1 cellular context compared by ENCODE assay signal in the genomic region with DNA sequence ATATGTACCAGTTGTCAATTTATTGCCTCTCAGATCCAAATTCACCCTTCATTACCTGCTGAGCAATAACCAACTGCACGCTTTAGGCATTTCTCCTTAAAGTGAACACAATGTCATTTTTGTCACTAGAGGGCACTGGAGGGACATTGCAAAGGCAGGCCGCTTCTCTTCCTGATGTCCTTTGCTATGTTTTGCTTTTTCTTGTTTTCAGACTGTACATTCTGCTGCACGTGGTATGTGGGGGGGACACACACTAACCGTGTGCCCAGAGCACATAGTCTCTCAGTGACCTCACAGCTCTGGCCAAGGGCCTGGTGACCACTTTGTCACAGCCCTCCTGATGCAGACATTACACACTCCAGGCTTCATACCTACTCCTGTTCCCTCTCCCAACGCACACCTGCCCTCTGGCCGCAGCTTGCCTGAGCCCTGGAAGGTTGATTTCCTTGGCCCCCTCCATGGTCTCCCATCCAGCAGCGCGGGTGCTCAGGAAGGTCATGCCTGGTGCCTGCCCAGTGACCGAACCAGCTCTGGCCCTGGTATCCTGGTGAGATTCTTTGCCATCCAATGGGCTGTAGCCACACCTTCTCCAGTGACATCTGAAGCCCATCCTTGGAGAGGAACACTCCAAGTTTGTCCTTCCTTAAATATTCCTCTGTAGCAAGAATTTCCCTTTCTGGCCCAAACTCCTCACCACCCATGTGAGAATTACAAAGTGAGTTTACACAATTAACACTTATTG.
TF ChIP-seq lines count a peak whose summit lies in the region.

No MANE protein-coding gene starts in this region.

TF ChIP-seq in HepG2, 621 proteins besides CTCF, POLR2A, EP300 and RAD21 (continued from another document and continues in another):
- peak; percentile 45 for TF ChIP-seq SAP130 (CRISPR knock-in tag; IDR thresholded peaks at IDR 0.05; ENCODE audit: low read depth)
- TF ChIP-seq, protein P1, sequence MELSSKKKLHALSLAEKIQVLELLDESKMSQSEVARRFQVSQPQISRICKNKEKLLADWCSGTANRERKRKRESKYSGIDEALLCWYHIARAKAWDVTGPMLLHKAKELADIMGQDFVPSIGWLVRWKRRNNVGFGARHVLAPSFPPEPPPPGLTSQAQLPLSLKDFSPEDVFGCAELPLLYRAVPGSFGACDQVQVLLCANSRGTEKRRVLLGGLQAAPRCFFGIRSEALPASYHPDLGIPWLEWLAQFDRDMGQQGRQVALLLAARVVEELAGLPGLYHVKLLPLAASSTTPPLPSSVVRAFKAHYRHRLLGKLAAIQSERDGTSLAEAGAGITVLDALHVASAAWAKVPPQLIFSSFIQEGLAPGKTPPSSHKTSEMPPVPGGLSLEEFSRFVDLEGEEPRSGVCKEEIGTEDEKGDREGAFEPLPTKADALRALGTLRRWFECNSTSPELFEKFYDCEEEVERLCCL (CRISPR knock-in tag; IDR thresholded peaks at IDR 0.05; ENCODE audit: borderline replicate concordance), result no peak
- no peak for TF ChIP-seq SOX13 (IDR thresholded peaks at IDR 0.05)
- TF ChIP-seq SOX13 (CRISPR knock-in tag; conservative IDR thresholded peaks at IDR 0.05 in 1 of 2, IDR thresholded peaks at IDR 0.05 in 1 of 2), result 0 out of 4 replicates have a peak, but pooled peaks of 1 of the 2 experiments have one; percentile 5
- no peak for TF ChIP-seq ZNF333 (CRISPR knock-in tag; IDR thresholded peaks at IDR 0.05; ENCODE audit: borderline replicate concordance)
- TF ChIP-seq, protein P2, sequence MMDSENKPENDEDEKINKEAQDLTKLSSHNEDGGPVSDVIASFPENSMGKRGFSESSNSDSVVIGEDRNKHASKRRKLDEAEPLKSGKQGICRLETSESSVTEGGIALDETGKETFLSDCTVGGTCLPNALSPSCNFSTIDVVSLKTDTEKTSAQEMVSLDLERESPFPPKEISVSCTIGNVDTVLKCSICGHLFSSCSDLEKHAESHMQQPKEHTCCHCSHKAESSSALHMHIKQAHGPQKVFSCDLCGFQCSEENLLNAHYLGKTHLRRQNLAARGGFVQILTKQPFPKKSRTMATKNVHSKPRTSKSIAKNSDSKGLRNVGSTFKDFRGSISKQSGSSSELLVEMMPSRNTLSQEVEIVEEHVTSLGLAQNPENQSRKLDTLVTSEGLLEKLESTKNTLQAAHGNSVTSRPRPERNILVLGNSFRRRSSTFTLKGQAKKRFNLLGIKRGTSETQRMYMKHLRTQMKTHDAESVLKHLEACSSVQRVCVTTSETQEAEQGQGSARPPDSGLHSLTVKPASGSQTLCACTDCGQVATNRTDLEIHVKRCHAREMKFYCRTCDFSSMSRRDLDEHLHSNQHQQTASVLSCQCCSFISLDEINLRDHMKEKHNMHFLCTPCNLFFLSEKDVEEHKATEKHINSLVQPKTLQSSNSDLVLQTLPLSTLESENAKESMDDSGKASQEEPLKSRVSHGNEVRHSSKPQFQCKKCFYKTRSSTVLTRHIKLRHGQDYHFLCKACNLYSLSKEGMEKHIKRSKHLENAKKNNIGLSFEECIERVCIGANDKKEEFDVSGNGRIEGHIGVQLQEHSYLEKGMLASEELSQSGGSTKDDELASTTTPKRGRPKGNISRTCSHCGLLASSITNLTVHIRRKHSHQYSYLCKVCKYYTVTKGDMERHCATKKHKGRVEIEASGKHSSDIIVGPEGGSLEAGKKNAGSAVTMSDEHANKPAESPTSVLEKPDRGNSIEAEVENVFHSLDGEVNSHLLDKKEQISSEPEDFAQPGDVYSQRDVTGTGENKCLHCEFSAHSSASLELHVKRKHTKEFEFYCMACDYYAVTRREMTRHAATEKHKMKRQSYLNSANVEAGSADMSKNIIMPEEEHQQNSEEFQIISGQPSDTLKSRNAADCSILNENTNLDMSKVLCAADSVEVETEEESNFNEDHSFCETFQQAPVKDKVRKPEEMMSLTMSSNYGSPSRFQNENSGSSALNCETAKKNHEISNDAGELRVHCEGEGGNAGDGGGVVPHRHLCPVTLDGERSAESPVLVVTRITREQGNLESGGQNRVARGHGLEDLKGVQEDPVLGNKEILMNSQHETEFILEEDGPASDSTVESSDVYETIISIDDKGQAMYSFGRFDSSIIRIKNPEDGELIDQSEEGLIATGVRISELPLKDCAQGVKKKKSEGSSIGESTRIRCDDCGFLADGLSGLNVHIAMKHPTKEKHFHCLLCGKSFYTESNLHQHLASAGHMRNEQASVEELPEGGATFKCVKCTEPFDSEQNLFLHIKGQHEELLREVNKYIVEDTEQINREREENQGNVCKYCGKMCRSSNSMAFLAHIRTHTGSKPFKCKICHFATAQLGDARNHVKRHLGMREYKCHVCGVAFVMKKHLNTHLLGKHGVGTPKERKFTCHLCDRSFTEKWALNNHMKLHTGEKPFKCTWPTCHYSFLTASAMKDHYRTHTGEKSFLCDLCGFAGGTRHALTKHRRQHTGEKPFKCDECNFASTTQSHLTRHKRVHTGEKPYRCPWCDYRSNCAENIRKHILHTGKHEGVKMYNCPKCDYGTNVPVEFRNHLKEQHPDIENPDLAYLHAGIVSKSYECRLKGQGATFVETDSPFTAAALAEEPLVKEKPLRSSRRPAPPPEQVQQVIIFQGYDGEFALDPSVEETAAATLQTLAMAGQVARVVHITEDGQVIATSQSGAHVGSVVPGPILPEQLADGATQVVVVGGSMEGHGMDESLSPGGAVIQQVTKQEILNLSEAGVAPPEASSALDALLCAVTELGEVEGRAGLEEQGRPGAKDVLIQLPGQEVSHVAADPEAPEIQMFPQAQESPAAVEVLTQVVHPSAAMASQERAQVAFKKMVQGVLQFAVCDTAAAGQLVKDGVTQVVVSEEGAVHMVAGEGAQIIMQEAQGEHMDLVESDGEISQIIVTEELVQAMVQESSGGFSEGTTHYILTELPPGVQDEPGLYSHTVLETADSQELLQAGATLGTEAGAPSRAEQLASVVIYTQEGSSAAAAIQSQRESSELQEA (CRISPR knock-in tag; IDR thresholded peaks at IDR 0.05; ENCODE audit: not compliant biosample characterization), result no peak
- TF ChIP-seq, protein P3, sequence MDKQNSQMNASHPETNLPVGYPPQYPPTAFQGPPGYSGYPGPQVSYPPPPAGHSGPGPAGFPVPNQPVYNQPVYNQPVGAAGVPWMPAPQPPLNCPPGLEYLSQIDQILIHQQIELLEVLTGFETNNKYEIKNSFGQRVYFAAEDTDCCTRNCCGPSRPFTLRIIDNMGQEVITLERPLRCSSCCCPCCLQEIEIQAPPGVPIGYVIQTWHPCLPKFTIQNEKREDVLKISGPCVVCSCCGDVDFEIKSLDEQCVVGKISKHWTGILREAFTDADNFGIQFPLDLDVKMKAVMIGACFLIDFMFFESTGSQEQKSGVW (CRISPR knock-in tag; IDR thresholded peaks at IDR 0.05; ENCODE audit: borderline replicate concordance), result no peak
- TF ChIP-seq SP140L (CRISPR knock-in tag; IDR thresholded peaks at IDR 0.05; ENCODE audit: borderline replicate concordance), result no peak
- TF ChIP-seq TCF7L2 (IDR thresholded peaks at IDR 0.05; ENCODE audit: low read depth, low read length), result no peak
- no peak for TF ChIP-seq MTA3 (CRISPR knock-in tag; IDR thresholded peaks at IDR 0.05)
- TF ChIP-seq TEAD3 (CRISPR knock-in tag; optimal IDR thresholded peaks at IDR 0.05; ENCODE audit: borderline replicate concordance), result peak; percentile 100
- TF ChIP-seq ZNF670 (CRISPR knock-in tag; IDR thresholded peaks at IDR 0.05; ENCODE audit: borderline replicate concordance), result no peak
- TF ChIP-seq ZNF891 (CRISPR knock-in tag; IDR thresholded peaks at IDR 0.05), result no peak
- no peak for TF ChIP-seq MXD4 (CRISPR knock-in tag; IDR thresholded peaks at IDR 0.05)
- TF ChIP-seq RFXANK (CRISPR knock-in tag; IDR thresholded peaks at IDR 0.05), result no peak
- peak; percentile 39; the same call in 1 of the 2 replicates for TF ChIP-seq ZFX (CRISPR knock-in tag; IDR thresholded peaks at IDR 0.05; ENCODE audit: low read depth)
- 0 out of 2 replicates have a peak, but pooled peaks have one; percentile 10 for TF ChIP-seq CBFB (CRISPR knock-in tag; IDR thresholded peaks at IDR 0.05)
- no peak for TF ChIP-seq HNRNPH1 (optimal IDR thresholded peaks at IDR 0.05; ENCODE audit: low read depth, low read length)
- no peak for TF ChIP-seq ZNF296 (CRISPR knock-in tag; conservative IDR thresholded peaks at IDR 0.05)
- TF ChIP-seq, protein P4, sequence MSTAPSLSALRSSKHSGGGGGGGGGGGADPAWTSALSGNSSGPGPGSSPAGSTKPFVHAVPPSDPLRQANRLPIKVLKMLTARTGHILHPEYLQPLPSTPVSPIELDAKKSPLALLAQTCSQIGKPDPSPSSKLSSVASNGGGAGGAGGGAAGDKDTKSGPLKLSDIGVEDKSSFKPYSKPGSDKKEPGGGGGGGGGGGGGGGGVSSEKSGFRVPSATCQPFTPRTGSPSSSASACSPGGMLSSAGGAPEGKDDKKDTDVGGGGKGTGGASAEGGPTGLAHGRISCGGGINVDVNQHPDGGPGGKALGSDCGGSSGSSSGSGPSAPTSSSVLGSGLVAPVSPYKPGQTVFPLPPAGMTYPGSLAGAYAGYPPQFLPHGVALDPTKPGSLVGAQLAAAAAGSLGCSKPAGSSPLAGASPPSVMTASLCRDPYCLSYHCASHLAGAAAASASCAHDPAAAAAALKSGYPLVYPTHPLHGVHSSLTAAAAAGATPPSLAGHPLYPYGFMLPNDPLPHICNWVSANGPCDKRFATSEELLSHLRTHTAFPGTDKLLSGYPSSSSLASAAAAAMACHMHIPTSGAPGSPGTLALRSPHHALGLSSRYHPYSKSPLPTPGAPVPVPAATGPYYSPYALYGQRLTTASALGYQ (CRISPR knock-in tag; IDR thresholded peaks at IDR 0.05), result no peak
- TF ChIP-seq, protein P5, sequence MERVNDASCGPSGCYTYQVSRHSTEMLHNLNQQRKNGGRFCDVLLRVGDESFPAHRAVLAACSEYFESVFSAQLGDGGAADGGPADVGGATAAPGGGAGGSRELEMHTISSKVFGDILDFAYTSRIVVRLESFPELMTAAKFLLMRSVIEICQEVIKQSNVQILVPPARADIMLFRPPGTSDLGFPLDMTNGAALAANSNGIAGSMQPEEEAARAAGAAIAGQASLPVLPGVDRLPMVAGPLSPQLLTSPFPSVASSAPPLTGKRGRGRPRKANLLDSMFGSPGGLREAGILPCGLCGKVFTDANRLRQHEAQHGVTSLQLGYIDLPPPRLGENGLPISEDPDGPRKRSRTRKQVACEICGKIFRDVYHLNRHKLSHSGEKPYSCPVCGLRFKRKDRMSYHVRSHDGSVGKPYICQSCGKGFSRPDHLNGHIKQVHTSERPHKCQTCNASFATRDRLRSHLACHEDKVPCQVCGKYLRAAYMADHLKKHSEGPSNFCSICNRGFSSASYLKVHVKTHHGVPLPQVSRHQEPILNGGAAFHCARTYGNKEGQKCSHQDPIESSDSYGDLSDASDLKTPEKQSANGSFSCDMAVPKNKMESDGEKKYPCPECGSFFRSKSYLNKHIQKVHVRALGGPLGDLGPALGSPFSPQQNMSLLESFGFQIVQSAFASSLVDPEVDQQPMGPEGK (CRISPR knock-in tag; IDR thresholded peaks at IDR 0.05), result peak; percentile 41; the same call in 1 of the 2 replicates
- TF ChIP-seq ZNF235 (CRISPR knock-in tag; IDR thresholded peaks at IDR 0.05; ENCODE audit: borderline replicate concordance), result no peak
- TF ChIP-seq MYC (CRISPR knock-in tag; IDR thresholded peaks at IDR 0.05; ENCODE audit: borderline replicate concordance), result peak; percentile 41; the same call in 1 of the 2 replicates
- no peak for TF ChIP-seq CCDC6 (CRISPR knock-in tag; IDR thresholded peaks at IDR 0.05)
- no peak for TF ChIP-seq ZNF713 (CRISPR knock-in tag; IDR thresholded peaks at IDR 0.05)
- TF ChIP-seq, protein P6, sequence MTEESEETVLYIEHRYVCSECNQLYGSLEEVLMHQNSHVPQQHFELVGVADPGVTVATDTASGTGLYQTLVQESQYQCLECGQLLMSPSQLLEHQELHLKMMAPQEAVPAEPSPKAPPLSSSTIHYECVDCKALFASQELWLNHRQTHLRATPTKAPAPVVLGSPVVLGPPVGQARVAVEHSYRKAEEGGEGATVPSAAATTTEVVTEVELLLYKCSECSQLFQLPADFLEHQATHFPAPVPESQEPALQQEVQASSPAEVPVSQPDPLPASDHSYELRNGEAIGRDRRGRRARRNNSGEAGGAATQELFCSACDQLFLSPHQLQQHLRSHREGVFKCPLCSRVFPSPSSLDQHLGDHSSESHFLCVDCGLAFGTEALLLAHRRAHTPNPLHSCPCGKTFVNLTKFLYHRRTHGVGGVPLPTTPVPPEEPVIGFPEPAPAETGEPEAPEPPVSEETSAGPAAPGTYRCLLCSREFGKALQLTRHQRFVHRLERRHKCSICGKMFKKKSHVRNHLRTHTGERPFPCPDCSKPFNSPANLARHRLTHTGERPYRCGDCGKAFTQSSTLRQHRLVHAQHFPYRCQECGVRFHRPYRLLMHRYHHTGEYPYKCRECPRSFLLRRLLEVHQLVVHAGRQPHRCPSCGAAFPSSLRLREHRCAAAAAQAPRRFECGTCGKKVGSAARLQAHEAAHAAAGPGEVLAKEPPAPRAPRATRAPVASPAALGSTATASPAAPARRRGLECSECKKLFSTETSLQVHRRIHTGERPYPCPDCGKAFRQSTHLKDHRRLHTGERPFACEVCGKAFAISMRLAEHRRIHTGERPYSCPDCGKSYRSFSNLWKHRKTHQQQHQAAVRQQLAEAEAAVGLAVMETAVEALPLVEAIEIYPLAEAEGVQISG (CRISPR knock-in tag; IDR thresholded peaks at IDR 0.05), result no peak
- TF ChIP-seq ZNF12 (CRISPR knock-in tag; IDR thresholded peaks at IDR 0.05), result no peak
- TF ChIP-seq HOXA3 (CRISPR knock-in tag; IDR thresholded peaks at IDR 0.05), result peak; percentile 25; the same call in 1 of the 2 replicates
- TF ChIP-seq SALL2 (CRISPR knock-in tag; IDR thresholded peaks at IDR 0.05), result no peak
- no peak for TF ChIP-seq TP53 (CRISPR knock-in tag; conservative IDR thresholded peaks at IDR 0.05)
- TF ChIP-seq ZC3H4 (CRISPR knock-in tag; IDR thresholded peaks at IDR 0.05; ENCODE audit: borderline replicate concordance), result no peak
- TF ChIP-seq TOE1 (CRISPR knock-in tag; IDR thresholded peaks at IDR 0.05), result no peak
- TF ChIP-seq ZNF563 (CRISPR knock-in tag; IDR thresholded peaks at IDR 0.05), result no peak
- TF ChIP-seq, protein P7, sequence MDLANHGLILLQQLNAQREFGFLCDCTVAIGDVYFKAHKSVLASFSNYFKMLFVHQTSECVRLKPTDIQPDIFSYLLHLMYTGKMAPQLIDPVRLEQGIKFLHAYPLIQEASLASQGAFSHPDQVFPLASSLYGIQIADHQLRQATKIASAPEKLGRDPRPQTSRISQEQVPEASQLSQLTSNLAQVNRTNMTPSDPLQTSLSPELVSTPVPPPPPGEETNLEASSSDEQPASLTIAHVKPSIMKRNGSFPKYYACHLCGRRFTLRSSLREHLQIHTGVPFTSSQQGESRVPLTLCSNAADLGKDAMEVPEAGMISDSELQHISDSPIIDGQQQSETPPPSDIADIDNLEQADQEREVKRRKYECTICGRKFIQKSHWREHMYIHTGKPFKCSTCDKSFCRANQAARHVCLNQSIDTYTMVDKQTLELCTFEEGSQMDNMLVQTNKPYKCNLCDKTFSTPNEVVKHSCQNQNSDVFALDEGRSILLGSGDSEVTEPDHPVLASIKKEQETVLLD (CRISPR knock-in tag; IDR thresholded peaks at IDR 0.05; ENCODE audit: low read depth), result no peak
